8 cellular contexts compared by ENCODE assay signal in the genomic region with DNA sequence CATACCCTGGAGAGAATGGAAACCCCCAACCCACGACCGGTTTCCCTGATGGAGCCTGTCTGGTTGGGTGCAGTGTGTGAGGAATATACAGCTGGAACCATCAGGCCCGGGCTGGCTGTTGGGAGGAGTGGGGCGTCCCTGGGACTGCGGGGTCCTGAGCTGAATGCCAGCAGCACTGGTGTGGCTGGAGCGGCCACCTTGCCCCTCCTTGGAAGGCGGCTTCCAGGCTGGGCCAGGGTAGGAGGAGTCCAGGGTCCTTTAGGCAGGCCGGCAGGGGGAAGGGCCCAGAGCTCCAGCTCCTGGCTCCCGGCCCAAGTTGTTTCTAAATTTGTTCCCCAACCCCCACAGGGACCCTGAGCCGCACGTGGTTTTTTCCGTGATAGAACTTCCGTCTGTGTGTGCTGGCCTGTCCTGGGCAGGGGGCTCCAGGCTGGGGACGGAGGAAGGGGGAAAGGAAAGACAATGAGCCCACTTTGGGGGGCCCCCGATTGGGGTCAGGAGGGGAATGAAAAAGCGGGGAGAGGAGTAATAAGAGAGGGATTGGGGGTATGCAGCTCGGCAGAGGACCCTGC. TPM values are rescaled to one million over a fixed set of nuclear protein-coding genes. Genes with fewer than 3 reads are reported as not detected.
DNase-seq lines count a peak whose midpoint lies in the region; ATAC-seq and TF ChIP-seq lines count a peak whose summit lies in the region.

No MANE protein-coding gene starts in this region.

- peak overlapping the region in 1 of 2 experiments; percentile 47 for H3K14ac ChIP-seq in mesenchymal stem cell (ENCODE audit: low read length in 2 of 2)

- H3K9ac ChIP-seq in duodenal mucosa (ENCODE audit: low read depth in 1 of 2, low read length in 2 of 2) (peak overlapping the region; percentile 87 to 93), mesenchymal stem cell (ENCODE audit: low read length) (peak overlapping the region; percentile 41)

- CTCF ChIA-PET in OCI-LY7 (lab: Charles Lee; ENCODE audit: unreplicated experiment) = interaction anchor here (0.8 kb wide), 1 partner anchor 10 kb away, joined by 7 read pairs; no protein-coding TSS in a partner anchor

- 17% methylated on average over 15 of the region's 17 CpGs for WGBS in mesenchymal stem cell

- H3K4me3 ChIP-seq in OCI-LY7 (ENCODE audit: low read depth, low read length, poor library complexity, severe bottlenecking) = peak overlapping the region; percentile 69
- peak overlapping the region; percentile 78 to 81 for H3K4me3 ChIP-seq in duodenal mucosa (ENCODE audit: low read depth in 1 of 2, low read length in 2 of 2)
- H3K4me3 ChIP-seq in mesenchymal stem cell (ENCODE audit: insufficient read depth in 1 of 2, low read depth in 1 of 2, low read length in 2 of 2) = peak overlapping the region in 1 of 2 experiments; percentile 70
- H3K4me3 ChIP-seq in uterus = peak overlapping the region; percentile 18 to 42

- H3K9me3 ChIP-seq in OCI-LY7 (ENCODE audit: low read length) = no peaks in the 10 kb centered on the region
- no peaks in the 10 kb centered on the region for H3K9me3 ChIP-seq in duodenal mucosa (ENCODE audit: control insufficient read depth in 1 of 2, low read length in 2 of 2)
- no peaks in the 10 kb centered on the region for H3K9me3 ChIP-seq in mesenchymal stem cell (ENCODE audit: control insufficient read depth, low read length)
- no peaks in the 10 kb centered on the region for H3K9me3 ChIP-seq in uterus

- DNase-seq in OCI-LY7 (ENCODE audit: low spot score) = peak; percentile 53
- DNase-seq in mesenchymal stem cell = peak; percentile 81
- DNase-seq in uterus = peak; percentile 75 to 83
- DNase-seq in cerebellum (ENCODE audit: low spot score) = no peak
- DNase-seq in stimulated activated CD4-positive, alpha-beta T cell treated with anti-CD3 and anti-CD28 coated beads, Interleukin-4, amount 100 ng/mL, for 4 hours = no peak
- no peak for DNase-seq in amniotic stem cell (lab: John Stamatoyannopoulos, UW)

- TF ChIP-seq CTCF in OCI-LY7 (conservative IDR thresholded peaks at IDR 0.05; ENCODE audit: low read length) (no peak), uterus (IDR thresholded peaks at IDR 0.05) (no peak)

- peak overlapping the region; percentile 98 for H2BK120ac ChIP-seq in mesenchymal stem cell (ENCODE audit: low read depth, low read length)

- peak overlapping the region; percentile 55 for H2AK5ac ChIP-seq in mesenchymal stem cell (ENCODE audit: low read length, severe bottlenecking)

- H4K20me1 ChIP-seq in OCI-LY7 (ENCODE audit: insufficient read depth, low read length) = no peaks in the 10 kb centered on the region

- no peak overlapping the region for H2BK5ac ChIP-seq in mesenchymal stem cell (ENCODE audit: low read depth, low read length, poor library complexity, severe bottlenecking)

- no peak overlapping the region for H3K23ac ChIP-seq in mesenchymal stem cell (ENCODE audit: low read length in 2 of 2)

- intact Hi-C loops in OCI-LY7 (cut with micrococcal nuclease; ENCODE audit: unreplicated experiment) = loop anchor here (1.0 to 2.0 kb wide), 2 partner anchors 9 to 36 kb away; partner anchors contain the start of gene TUBB4B
- intact Hi-C loops in uterus (cut with DNase I; ENCODE audit: low total_unique reads) = no loop called here

- H3K36me3 ChIP-seq in OCI-LY7 (ENCODE audit: insufficient read depth, low read length) (peaks cover 17% of the 10 kb centered on the region; the same call in 1 of the 2 replicates), duodenal mucosa (ENCODE audit: control insufficient read depth in 1 of 2, insufficient read depth in 2 of 2, low read length in 2 of 2) (peaks cover 0 to 25% of the 10 kb centered on the region in 2 donors), mesenchymal stem cell (ENCODE audit: control insufficient read depth in 1 of 2, insufficient read depth in 2 of 2, low read depth in 1 of 2, low read length in 2 of 2) (peaks cover 19 to 68% of the 10 kb centered on the region in 2 experiments), uterus (no peaks in the 10 kb centered on the region)

- H3K18ac ChIP-seq in mesenchymal stem cell (ENCODE audit: low read depth in 1 of 2, low read length in 2 of 2) = peak overlapping the region; percentile 88 to 98

- H3K27ac ChIP-seq in OCI-LY7 (ENCODE audit: low read depth, low read length, poor library complexity, severe bottlenecking) (peak overlapping the region; percentile 77), duodenal mucosa (ENCODE audit: low read depth, low read length) (peak overlapping the region; percentile 87), mesenchymal stem cell (ENCODE audit: low read length, poor library complexity, severe bottlenecking) (peak overlapping the region; percentile 84), uterus (peak overlapping the region; percentile 77 to 78)

- peak overlapping the region; percentile 100 for H2BK15ac ChIP-seq in mesenchymal stem cell (ENCODE audit: low read depth, poor library complexity, severe bottlenecking)

- H3K4me2 ChIP-seq in OCI-LY7 (ENCODE audit: low read length) (peak overlapping the region; percentile 81), mesenchymal stem cell (ENCODE audit: low read length, poor library complexity, severe bottlenecking) (peak overlapping the region; percentile 80)

- H4K8ac ChIP-seq in mesenchymal stem cell (ENCODE audit: low read length) = peak overlapping the region; percentile 94

- peak; percentile 4 for ATAC-seq in GM18907 (IDR thresholded peaks at IDR 0.05; ENCODE audit: unreplicated experiment)

- H4K91ac ChIP-seq in mesenchymal stem cell (ENCODE audit: low read length) = peak overlapping the region; percentile 99

- H3K79me1 ChIP-seq in mesenchymal stem cell (replicated peaks; ENCODE audit: low read length, poor library complexity, severe bottlenecking) = peaks cover 44% of the 10 kb centered on the region

- peak overlapping the region; percentile 95 to 97 for H2BK12ac ChIP-seq in mesenchymal stem cell (ENCODE audit: low read length in 2 of 2)

- POLR2A ChIA-PET in OCI-LY7 (lab: Charles Lee) = interaction anchor here (0.9 to 1.5 kb wide), 3 partner anchors 8 to 44 kb away, joined by 3 to 4 read pairs (median 3); no protein-coding TSS in a partner anchor

- H3K79me2 ChIP-seq in OCI-LY7 (ENCODE audit: insufficient read depth, low read depth, low read length) = no peaks in the 10 kb centered on the region

- H3K9me2 ChIP-seq in OCI-LY7 (ENCODE audit: insufficient read depth, low read length) = no peaks in the 10 kb centered on the region

- H2AFZ ChIP-seq in OCI-LY7 (ENCODE audit: low read length) (no peak overlapping the region), mesenchymal stem cell (ENCODE audit: low read depth, low read length) (no peak overlapping the region)

- no peaks in the 10 kb centered on the region for H3K27me3 ChIP-seq in duodenal mucosa (ENCODE audit: control insufficient read depth in 1 of 2, insufficient read depth in 2 of 2, low read length in 2 of 2)
- H3K27me3 ChIP-seq in mesenchymal stem cell (ENCODE audit: control insufficient read depth in 1 of 2, insufficient read depth in 1 of 2, low read length in 2 of 2) = peaks cover 0 to 39% of the 10 kb centered on the region in 2 experiments
- H3K27me3 ChIP-seq in uterus = no peaks in the 10 kb centered on the region

- no peak for TF ChIP-seq POLR2A in uterus (IDR thresholded peaks at IDR 0.05)

- peak overlapping the region; percentile 85 to 97 for H3K4ac ChIP-seq in mesenchymal stem cell (ENCODE audit: low read depth in 1 of 2, low read length in 2 of 2)

- H3K4me1 ChIP-seq in OCI-LY7 (ENCODE audit: insufficient read depth, low read length, poor library complexity, severe bottlenecking) = peaks cover 65% of the 10 kb centered on the region
- H3K4me1 ChIP-seq in duodenal mucosa (ENCODE audit: control insufficient read depth in 1 of 2, insufficient read depth in 2 of 2, low read length in 2 of 2) = peaks cover 31 to 49% of the 10 kb centered on the region in 2 donors
- peaks cover 66% of the 10 kb centered on the region for H3K4me1 ChIP-seq in mesenchymal stem cell (ENCODE audit: control insufficient read depth, insufficient read depth, low read depth, low read length)
- peaks cover 0 to 10% of the 10 kb centered on the region in 2 donors for H3K4me1 ChIP-seq in uterus

- BruUV-seq in OCI-LY7 (replicated peaks; lab: Mats Ljungman, UMichigan) = TSS peak; percentile 81

RNA-seq across cellular contexts. Expression of gene TOR4A, which starts 0.7 kb away (rescaled TPM):
- 11.6 and 11.7 TPM in 2 replicates for total RNA-seq in OCI-LY7 (2014; rRNA removed; shearing (Covaris generic))
- total RNA-seq in OCI-LY7 (2022) (19.7 and 22.3 TPM in 2 replicates), uterus (10 to 100 TPM in 3 of 4 donors, 1 to 10 TPM in 1; 2.6 to 12.7 (median 11.5) TPM), cerebellum (0.91 TPM)
- 30.3 TPM for polyA plus RNA-seq in mesenchymal stem cell (2013, experiment 1 of 2)
- 30.0 TPM for polyA plus RNA-seq in mesenchymal stem cell (2013, experiment 2 of 2)

RNA-seq across cellular contexts. Expression of gene NELFB, which starts 21.7 kb away (rescaled TPM):
- 59.5 and 62.6 TPM in 2 replicates for total RNA-seq in OCI-LY7 (2014; rRNA removed; shearing (Covaris generic))
- total RNA-seq in OCI-LY7 (2022) = 74.8 and 76.1 TPM in 2 replicates
- polyA plus RNA-seq in mesenchymal stem cell (2013, experiment 1 of 2) = 30.5 TPM
- polyA plus RNA-seq in mesenchymal stem cell (2013, experiment 2 of 2) = 30.5 TPM
- total RNA-seq in uterus = 10 to 100 TPM; 17.1 to 46.5 (median 43.2) TPM
- 27.1 TPM for total RNA-seq in cerebellum

RNA-seq across cellular contexts. Expression of gene NRARP, which starts 25.2 kb away (rescaled TPM):
- 6.9 TPM in 2 replicates for total RNA-seq in OCI-LY7 (2014; rRNA removed; shearing (Covaris generic))
- 6.4 and 8.9 TPM in 2 replicates for total RNA-seq in OCI-LY7 (2022)
- 0.76 TPM for polyA plus RNA-seq in mesenchymal stem cell (2013, experiment 1 of 2)
- 0.68 TPM for polyA plus RNA-seq in mesenchymal stem cell (2013, experiment 2 of 2)
- 10 to 100 TPM in 2 of 4 donors, 1 to 10 TPM in 1, under 1 TPM in 1; 0.29 to 16.5 (median 11.4) TPM for total RNA-seq in uterus
- total RNA-seq in cerebellum = 4.4 TPM

RNA-seq across cellular contexts. Expression of gene STPG3, which starts 25.8 kb away (rescaled TPM):
- total RNA-seq in OCI-LY7 (2014; rRNA removed; shearing (Covaris generic)) = 0.73 TPM in 1 of 2 replicates, not detected in the other
- total RNA-seq in OCI-LY7 (2022) (1.7 and 2.7 TPM in 2 replicates), uterus (not detected), cerebellum (not detected)
- polyA plus RNA-seq in mesenchymal stem cell (2013, experiment 1 of 2) = not detected
- polyA plus RNA-seq in mesenchymal stem cell (2013, experiment 2 of 2) = not detected

RNA-seq across cellular contexts. Expression of gene TUBB4B, which starts 35.8 kb away (rescaled TPM):
- total RNA-seq in OCI-LY7 (2014; rRNA removed; shearing (Covaris generic)) = 376 and 417 TPM in 2 replicates
- 402 and 443 TPM in 2 replicates for total RNA-seq in OCI-LY7 (2022)
- polyA plus RNA-seq in mesenchymal stem cell (2013, experiment 1 of 2) = 181 TPM
- polyA plus RNA-seq in mesenchymal stem cell (2013, experiment 2 of 2) = 181 TPM
- 100 to 1,000 TPM in 3 of 4 donors, 10 to 100 TPM in 1; 91.5 to 174 (median 139) TPM for total RNA-seq in uterus
- total RNA-seq in cerebellum = 62.8 TPM

Comparison
In these comparisons a context has a peak if more than half of its experiments do, and no peak if none do; other contexts are left out.
1. DNase-seq: peak in OCI-LY7 (single experiment), mesenchymal stem cell (single experiment) and uterus (2 of 2); none in cerebellum (single experiment), stimulated activated CD4-positive, alpha-beta T cell treated with anti-CD3 and anti-CD28 coated beads, Interleukin-4, amount 100 ng/mL, for 4 hours (0 of 2) and amniotic stem cell (single experiment).
2. Peak in every context shown above with its lines, with median percentiles within 50 percentile points of each other: H3K27ac ChIP-seq.